In the genomic region with DNA sequence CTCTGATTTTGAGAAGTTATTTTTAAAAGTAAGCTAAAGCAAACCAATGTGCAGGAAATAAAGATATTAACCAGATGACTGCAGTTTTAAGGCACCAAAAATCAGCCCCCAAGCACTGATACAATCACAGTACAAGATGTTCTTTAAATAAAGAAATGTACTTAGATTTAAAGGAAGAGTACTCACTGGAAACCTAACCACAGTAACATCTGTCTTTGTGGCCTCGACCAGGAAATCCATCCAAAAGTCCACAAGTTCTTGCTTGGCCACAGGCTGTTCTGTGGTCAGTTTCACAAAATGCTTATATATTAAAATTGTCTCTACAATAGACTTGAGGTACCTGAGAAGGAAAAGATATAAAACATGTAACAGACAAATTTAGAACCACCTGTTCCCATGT, we compare ENCODE assay signal across 16 cellular contexts.
DNase-seq lines count a peak whose midpoint lies in the region; ATAC-seq, FAIRE-seq and TF ChIP-seq lines count a peak whose summit lies in the region.
"Had no signal": no experiment of that assay in that cellular context is flagged by ENCODE, and none has a peak within 500 bp of the region (broad histone marks: within the 10 kb centered on the region; RNA-seq: fewer than 3 reads in every experiment).

No MANE protein-coding gene starts in this region.

- intact Hi-C loops in left ventricle myocardium superior (cut with micrococcal nuclease), result no loop called here

- DNase-seq in LHCN-M2 (ENCODE audit: low read depth) (peak; percentile 93), fibroblast of mammary gland (ENCODE audit: low read depth) (peak; percentile 43), globus pallidus (ENCODE audit: low spot score) (no peak), left ventricle myocardium superior (no peak), GM12891 (ENCODE audit: insufficient read length, low spot score) (no peak), GM20000 (ENCODE audit: low spot score) (no peak)
- DNase-seq: ACHN; CD4-positive, alpha-beta T cell; GOT3; NCI-H1436; NCI-H2029; NCI-H2171; NCI-H446 treated with DMSO at 0.1 percent for 48 hours; RPMI8226; SIG-M5 had no signal

- TF ChIP-seq CTCF in VCaP (conservative IDR thresholded peaks at IDR 0.05), result no peak
- TF ChIP-seq CTCF in fibroblast of mammary gland (conservative IDR thresholded peaks at IDR 0.05; ENCODE audit: control insufficient read depth, insufficient read depth, low read depth, low read length), result no peak
- TF ChIP-seq CTCF in GM20000 (IDR thresholded peaks at IDR 0.05; ENCODE audit: extremely low read depth, missing control alignments), result no peak

- ATAC-seq in left ventricle myocardium superior, result no peak

- H3K4me3 ChIP-seq in fibroblast of mammary gland (ENCODE audit: control insufficient read depth, low read depth, low read length), result no peak overlapping the region

- H3K27ac ChIP-seq in VCaP, result peak overlapping the region; percentile 26; the same call in 1 of the 2 replicates

- no peak for TF ChIP-seq POLR2A in GM12891 (IDR thresholded peaks at IDR 0.05; ENCODE audit: low read depth, low read length)

- FAIRE-seq in GM12891 (lab: Jason Lieb, UNC), result no peak

TF ChIP-seq in GM12891, 5 proteins besides CTCF, POLR2A, EP300 and RAD21:
- TF ChIP-seq SPI1 (IDR thresholded peaks at IDR 0.05; ENCODE audit: low read depth, low read length) (no peak), POU2F2 (IDR thresholded peaks at IDR 0.05; ENCODE audit: low read depth, low read length) (no peak), POLR2AphosphoS5 (IDR thresholded peaks at IDR 0.05; ENCODE audit: low read depth, low read length) (no peak), PAX5 (IDR thresholded peaks at IDR 0.05; ENCODE audit: insufficient read depth, low read length, severe bottlenecking) (no peak), TAF1 (IDR thresholded peaks at IDR 0.05; ENCODE audit: low read depth, low read length) (no peak)

Comparison
In these comparisons a context has a peak if more than half of its experiments do, and no peak if none do; other contexts are left out.
1. DNase-seq: peak in LHCN-M2 (single experiment) and fibroblast of mammary gland (single experiment); none in globus pallidus (single experiment), left ventricle myocardium superior (single experiment), GM12891 (single experiment) and GM20000 (single experiment).